Comparison of ENCODE assay signal across 8 cellular contexts in genomic region chr4:154506253-154506652, GRCh38. TPM values are rescaled to one million over a fixed set of nuclear protein-coding genes. Genes with fewer than 3 reads are reported as not detected.
A peak's percentile ranks its signal among the peaks of the same experiment; 100 is the strongest.
DNase-seq lines count a peak whose midpoint lies in the region; ATAC-seq and TF ChIP-seq lines count a peak whose summit lies in the region.

No MANE protein-coding gene starts in this region.

- peak; percentile 62 for ATAC-seq in HG03354 (IDR thresholded peaks at IDR 0.05; ENCODE audit: poor library complexity, severe bottlenecking, unreplicated experiment)
- peak; percentile 80 for ATAC-seq in left lung
- ATAC-seq in stimulated activated memory B cell treated with anti-CD40 and anti-IgM and Interleukin-4, amounts not matched to agents 10 μg/mL and 1 μg/mL and 100 μg/mL, for 72 hours = no peak
- ATAC-seq in HG02571 (IDR thresholded peaks at IDR 0.05; ENCODE audit: unreplicated experiment) = no peak

- peak; percentile 28 for DNase-seq in GM12865 (ENCODE audit: low read depth)
- no peak for DNase-seq in left lung
- DNase-seq in globus pallidus (ENCODE audit: low spot score) = no peak
- no peak for DNase-seq in activated naive CD4-positive, alpha-beta T cell (lab: John Stamatoyannopoulos, UW)

- no peaks in the 10 kb centered on the region for H3K36me3 ChIP-seq in left lung

- peaks cover 27% of the 10 kb centered on the region for H3K27me3 Mint-ChIP-seq in stimulated activated memory B cell treated with anti-CD40 and anti-IgM and Interleukin-4, amounts not matched to agents 10 μg/mL and 1 μg/mL and 100 μg/mL, for 72 hours

- H3K27me3 ChIP-seq in left lung = peaks cover 0 to 20% of the 10 kb centered on the region in 2 donors

- no peak overlapping the region for H3K27ac Mint-ChIP-seq in stimulated activated memory B cell treated with anti-CD40 and anti-IgM and Interleukin-4, amounts not matched to agents 10 μg/mL and 1 μg/mL and 100 μg/mL, for 72 hours

- H3K4me3 Mint-ChIP-seq in stimulated activated memory B cell treated with anti-CD40 and anti-IgM and Interleukin-4, amounts not matched to agents 10 μg/mL and 1 μg/mL and 100 μg/mL, for 72 hours = no peak overlapping the region

- H3K27ac ChIP-seq in VCaP = peak overlapping the region; percentile 49; the same call in 1 of the 2 replicates
- no peak overlapping the region for H3K27ac ChIP-seq in left lung

- intact Hi-C loops in left lung (cut with DNase I) = no loop called here

- H3K9me3 Mint-ChIP-seq in stimulated activated memory B cell treated with anti-CD40 and anti-IgM and Interleukin-4, amounts not matched to agents 10 μg/mL and 1 μg/mL and 100 μg/mL, for 72 hours = no peaks in the 10 kb centered on the region

- H3K36me3 Mint-ChIP-seq in stimulated activated memory B cell treated with anti-CD40 and anti-IgM and Interleukin-4, amounts not matched to agents 10 μg/mL and 1 μg/mL and 100 μg/mL, for 72 hours = no peaks in the 10 kb centered on the region

- peak; percentile 36 for TF ChIP-seq CTCF in GM12865 (IDR thresholded peaks at IDR 0.05; ENCODE audit: insufficient read depth, low read depth, low read length, missing control alignments)
- TF ChIP-seq CTCF in VCaP (conservative IDR thresholded peaks at IDR 0.05) = peak; percentile 79
- TF ChIP-seq CTCF in left lung (IDR thresholded peaks at IDR 0.05) = peak in 1 of 2 donors; percentile 29

- H3K4me1 ChIP-seq in left lung = no peaks in the 10 kb centered on the region

- H3K4me3 ChIP-seq in GM12865 (ENCODE audit: low read depth, low read length) (no peak overlapping the region), left lung (no peak overlapping the region)

- no peaks in the 10 kb centered on the region for H3K4me1 Mint-ChIP-seq in stimulated activated memory B cell treated with anti-CD40 and anti-IgM and Interleukin-4, amounts not matched to agents 10 μg/mL and 1 μg/mL and 100 μg/mL, for 72 hours

- no peaks in the 10 kb centered on the region for H3K9me3 ChIP-seq in left lung

RNA-seq across cellular contexts. Expression of gene DCHS2, which starts 14.7 kb away (rescaled TPM):
- total RNA-seq in left lung = under 1 TPM; 0.12 to 0.13 TPM

RNA-seq across cellular contexts. Expression of gene PLRG1, which starts 43.9 kb away (rescaled TPM):
- 10 to 100 TPM; 58.0 to 68.1 TPM for total RNA-seq in left lung

RNA-seq across cellular contexts. Expression of gene FGB, which starts 56.6 kb away (rescaled TPM):
- total RNA-seq in left lung = under 1 TPM in 1 of 2 donors, not detected in 1; 0.26 TPM

Comparison
In these comparisons a context has a peak if more than half of its experiments do, and no peak if none do; other contexts are left out.
1. ATAC-seq: peak in HG03354 (single experiment) and left lung (single experiment); none in stimulated activated memory B cell treated with anti-CD40 and anti-IgM and Interleukin-4, amounts not matched to agents 10 μg/mL and 1 μg/mL and 100 μg/mL, for 72 hours (single experiment) and HG02571 (single experiment).